8 cellular contexts compared by ENCODE assay signal in genomic region chr20:58888521-58889333, GRCh38. TPM values are rescaled to one million over a fixed set of nuclear protein-coding genes. Genes with fewer than 3 reads are reported as not detected.
DNase-seq lines count a peak whose midpoint lies in the region; ATAC-seq, FAIRE-seq and TF ChIP-seq lines count a peak whose summit lies in the region.

No MANE protein-coding gene starts in this region.

- no peak for TF ChIP-seq CTCF in GM12865 (IDR thresholded peaks at IDR 0.05; ENCODE audit: insufficient read depth, low read depth, low read length, missing control alignments)
- TF ChIP-seq CTCF in WTC11 (IDR thresholded peaks at IDR 0.05) = no peak
- no peak for TF ChIP-seq CTCF in bronchial epithelial cell (IDR thresholded peaks at IDR 0.05; ENCODE audit: insufficient read depth, low read length, severe bottlenecking)

- no peak for FAIRE-seq in bronchial epithelial cell (lab: Jason Lieb, UNC)

- H3K36me3 Mint-ChIP-seq in WTC11 = peaks cover 32% of the 10 kb centered on the region

- H3K27me3 Mint-ChIP-seq in WTC11 (ENCODE audit: low read depth) = no peaks in the 10 kb centered on the region

- CTCF ChIA-PET in WTC11 (lab: Charles Lee) = interaction anchor here (1.3 to 1.7 kb wide), 3 partner anchors 11 to 95 kb away, joined by 4 to 7 read pairs (median 4); no protein-coding TSS in a partner anchor

- POLR2A ChIA-PET in WTC11 (lab: Charles Lee) = interaction anchor here (0.5 to 1.2 kb wide), 3 partner anchors 36 to 238 kb away, joined by 3 to 4 read pairs (median 3); partner anchors contain the start of genes GNAS and STX16

- H3K4me3 ChIP-seq in GM12865 (ENCODE audit: low read depth, low read length) = peak overlapping the region; percentile 77
- H3K4me3 ChIP-seq in bronchial epithelial cell (ENCODE audit: low read depth, low read length) = peak overlapping the region; percentile 86

- peak overlapping the region; percentile 78 for H3K4me3 Mint-ChIP-seq in WTC11

- no peaks in the 10 kb centered on the region for H3K36me3 ChIP-seq in bronchial epithelial cell (ENCODE audit: control insufficient read depth, insufficient read depth, low read length)

- peaks cover 41% of the 10 kb centered on the region for H3K4me1 Mint-ChIP-seq in WTC11

- no peak overlapping the region for H3K27ac Mint-ChIP-seq in WTC11

- H3K9me3 Mint-ChIP-seq in WTC11 = peaks cover 17% of the 10 kb centered on the region

- DNase-seq in GM12865 (ENCODE audit: low read depth) (peak; percentile 93), NCI-H1694 (lab: John Stamatoyannopoulos, UW) (peak; percentile 53), WTC11 (ENCODE audit: low spot score) (peak; percentile 76), bronchial epithelial cell (ENCODE audit: low read depth) (peak; percentile 55), iris pigment epithelial cell (ENCODE audit: low read depth) (peak; percentile 73), pons (ENCODE audit: low spot score) (no peak)
- peak; percentile 56 to 76 (median 68) for DNase-seq in stimulated activated CD4-positive, alpha-beta T cell treated with anti-CD3 and anti-CD28 coated beads, Interleukin-12 subunit alpha, Interleukin-12 subunit beta, amount 100 ng/mL, for 48 hours (ENCODE audit: low read depth in 2 of 3, low spot score in 1 of 3)

- peak; percentile 42 for ATAC-seq in HG02678 (IDR thresholded peaks at IDR 0.05; ENCODE audit: unreplicated experiment)
- peak; percentile 46 for ATAC-seq in WTC11

- no peaks in the 10 kb centered on the region for H3K27me3 ChIP-seq in bronchial epithelial cell (ENCODE audit: control insufficient read depth, insufficient read depth, low read length)

TF ChIP-seq in WTC11, 78 proteins besides CTCF, POLR2A, EP300 and RAD21:
- TF ChIP-seq NFATC4 (CRISPR knock-in tag; IDR thresholded peaks at IDR 0.05) (no peak), CREM (CRISPR knock-in tag; IDR thresholded peaks at IDR 0.05) (peak; percentile 84; the same call in 1 of the 2 replicates)
TF ChIP-seq in WTC11: peak in this region for 1.

RNA-seq across cellular contexts. Expression of gene GNAS, which starts 36.2 kb away (rescaled TPM):
- total RNA-seq in WTC11 (2021) = 868 to 954 TPM (median 912 TPM) in 3 replicates
- 279 and 385 TPM in 2 replicates for total RNA-seq in bronchial epithelial cell

RNA-seq across cellular contexts. Expression of gene GNAS-AS1, which starts 38.0 kb away (rescaled TPM):
- total RNA-seq in WTC11 (2021) (12.2 to 13.4 TPM (median 12.8 TPM) in 3 replicates), bronchial epithelial cell (0.13 and 1.3 TPM in 2 replicates)
